In genomic region chr5:81748556-81748955, GRCh38 we compare ENCODE assay signal across 1 cellular context.
TF ChIP-seq lines count a peak whose summit lies in the region.

No MANE protein-coding gene starts in this region.

TF ChIP-seq in HCT116, 20 proteins besides CTCF, POLR2A, EP300 and RAD21 (continued from another document):
- TF ChIP-seq ZBTB33 (IDR thresholded peaks at IDR 0.05; ENCODE audit: extremely low read depth, insufficient replicate concordance, low read length), result no peak
- no peak for TF ChIP-seq ELF1 (IDR thresholded peaks at IDR 0.05; ENCODE audit: borderline replicate concordance, low read depth)
- TF ChIP-seq ZFX (IDR thresholded peaks at IDR 0.05), result no peak
